10 cellular contexts compared by ENCODE assay signal in the genomic region with DNA sequence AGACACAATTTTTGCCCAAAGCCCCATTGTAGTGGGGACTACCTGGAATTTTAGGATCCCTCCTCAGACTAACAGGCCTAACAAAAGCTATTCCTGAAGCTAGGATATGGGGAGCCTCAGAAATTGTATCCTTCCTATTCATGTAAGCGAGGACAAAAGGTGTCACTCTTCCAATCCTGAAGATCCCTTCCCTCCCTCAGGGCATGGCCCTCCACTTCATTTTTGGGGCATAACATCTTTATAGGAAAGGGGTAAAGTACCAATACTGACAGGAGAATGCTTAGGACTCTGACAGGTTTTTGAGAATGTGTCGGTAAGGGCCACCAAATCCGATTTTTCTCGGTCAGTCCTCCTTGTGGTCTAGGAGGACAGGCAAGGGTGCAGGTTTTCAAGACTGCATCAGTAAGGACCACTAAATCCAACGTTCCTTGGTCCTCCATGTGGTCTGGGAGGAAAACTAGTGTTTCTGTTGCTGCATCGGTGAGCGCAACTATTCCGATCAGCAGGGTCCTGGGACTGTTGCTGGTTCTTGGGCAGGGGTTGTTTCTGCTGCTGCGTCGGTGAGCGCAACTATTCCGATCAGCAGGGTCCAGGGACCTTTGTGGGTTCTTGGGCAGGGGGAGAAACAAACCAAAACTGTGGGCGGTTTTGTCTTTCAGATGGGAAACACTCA. TPM values are rescaled to one million over a fixed set of nuclear protein-coding genes. Genes with fewer than 3 reads are reported as not detected.
DNase-seq lines count a peak whose midpoint lies in the region; ATAC-seq and TF ChIP-seq lines count a peak whose summit lies in the region.
"Not testable (repeated sequence)": the region's sequence is repeated elsewhere in the genome, so short reads cannot be mapped to it uniquely, and the experiment has no call there.
"Had no signal": no experiment of that assay in that cellular context is flagged by ENCODE, and none has a peak within 500 bp of the region (broad histone marks: within the 10 kb centered on the region; RNA-seq: fewer than 3 reads in every experiment).

No MANE protein-coding gene starts in this region.

- not testable (repeated sequence) for H4K20me1 ChIP-seq in smooth muscle cell (ENCODE audit: low read depth)

- H3K27ac ChIP-seq in cardiac muscle cell; smooth muscle cell (ENCODE audit: low read depth): not testable (repeated sequence)

- not testable (repeated sequence) for DNase-seq in H7; T-cell; activated CD8-positive, alpha-beta memory T cell treated with anti-CD3 and anti-CD28 coated beads, Interleukin-2, amount 10 ng/mL, durations not matched to agents 7 days and 5 days; cardiac muscle cell (ENCODE audit: low read depth in 1 of 2, low spot score in 1 of 2); immature natural killer cell; smooth muscle cell (lab: John Stamatoyannopoulos, UW; ENCODE audit: unreplicated experiment)

- H3K9me3 Mint-ChIP-seq in T-cell; activated CD8-positive, alpha-beta memory T cell treated with anti-CD3 and anti-CD28 coated beads, Interleukin-2, amount 10 ng/mL, durations not matched to agents 7 days and 5 days (ENCODE audit: low read depth); immature natural killer cell; nephron: not testable (repeated sequence)
- peaks cover 1 to 17% (median 3%) of the 10 kb centered on the region in 5 experiments for H3K9me3 Mint-ChIP-seq in brain

- H3K27me3 Mint-ChIP-seq in T-cell; activated CD8-positive, alpha-beta memory T cell treated with anti-CD3 and anti-CD28 coated beads, Interleukin-2, amount 10 ng/mL, durations not matched to agents 7 days and 5 days; brain; immature natural killer cell (ENCODE audit: low read depth in 3 of 3): not testable (repeated sequence)
- peaks cover 23% of the 10 kb centered on the region for H3K27me3 Mint-ChIP-seq in nephron (ENCODE audit: low read depth)

- peak overlapping the region; percentile 61 for H3K4me3 ChIP-seq in H7 (ENCODE audit: insufficient read depth, low read depth, low read length)
- peak overlapping the region; percentile 16 for H3K4me3 ChIP-seq in cardiac muscle cell
- peak overlapping the region; percentile 70 for H3K4me3 ChIP-seq in smooth muscle cell

- H3K36me3 ChIP-seq in H7 (replicated peaks; ENCODE audit: control insufficient read depth, insufficient read depth, low read length), result peaks cover 15% of the 10 kb centered on the region
- H3K36me3 ChIP-seq in cardiac muscle cell; smooth muscle cell (ENCODE audit: low read depth): not testable (repeated sequence)

- peak overlapping the region; percentile 92 for H3K4me2 ChIP-seq in smooth muscle cell

- not testable (repeated sequence) for H3K79me2 ChIP-seq in smooth muscle cell (ENCODE audit: low read depth)

- H3K4me3 Mint-ChIP-seq in T-cell (peak overlapping the region in 2 of 3 donors; percentile 76 to 82), brain (peak overlapping the region in 3 of 5 experiments; percentile 75 to 86 (median 79)), immature natural killer cell (peak overlapping the region in 4 of 5 donors; percentile 77 to 84 (median 81)), nephron (peak overlapping the region; percentile 83 to 85 (median 85))
- peak overlapping the region; percentile 73 for H3K4me3 Mint-ChIP-seq in activated CD8-positive, alpha-beta memory T cell treated with anti-CD3 and anti-CD28 coated beads, Interleukin-2, amount 10 ng/mL, durations not matched to agents 7 days and 5 days

- not testable (repeated sequence) for H3F3A ChIP-seq in smooth muscle cell (ENCODE audit: low read depth)

- H2AFZ ChIP-seq in smooth muscle cell (ENCODE audit: low read depth), result peak overlapping the region; percentile 91

- H3K4me1 ChIP-seq in cardiac muscle cell (ENCODE audit: low read depth); smooth muscle cell (ENCODE audit: low read depth): not testable (repeated sequence)

- CTCF ChIA-PET in T-cell (lab: Charles Lee); activated CD8-positive, alpha-beta memory T cell treated with anti-CD3 and anti-CD28 coated beads, Interleukin-2, amount 10 ng/mL, durations not matched to agents 7 days and 5 days (lab: Charles Lee): not testable (repeated sequence)

- H3K36me3 Mint-ChIP-seq in T-cell; activated CD8-positive, alpha-beta memory T cell treated with anti-CD3 and anti-CD28 coated beads, Interleukin-2, amount 10 ng/mL, durations not matched to agents 7 days and 5 days; brain; immature natural killer cell: not testable (repeated sequence)
- peaks cover 31% of the 10 kb centered on the region for H3K36me3 Mint-ChIP-seq in nephron (ENCODE audit: low read depth)

- H3K4me1 Mint-ChIP-seq in T-cell; activated CD8-positive, alpha-beta memory T cell treated with anti-CD3 and anti-CD28 coated beads, Interleukin-2, amount 10 ng/mL, durations not matched to agents 7 days and 5 days; immature natural killer cell; nephron: not testable (repeated sequence)
- H3K4me1 Mint-ChIP-seq in brain, result peaks cover 18% of the 10 kb centered on the region

- not testable (repeated sequence) for H3K9me3 ChIP-seq in cardiac muscle cell (ENCODE audit: low read depth); smooth muscle cell (replicated peaks; ENCODE audit: low read depth)

- not testable (repeated sequence) for TF ChIP-seq CTCF in brain (conservative IDR thresholded peaks at IDR 0.05); cardiac muscle cell (IDR thresholded peaks at IDR 0.05; ENCODE audit: low read depth, low read length); nephron (IDR thresholded peaks at IDR 0.05; ENCODE audit: unreplicated experiment in 3 of 3); smooth muscle cell (IDR thresholded peaks at IDR 0.05; ENCODE audit: borderline replicate concordance, insufficient read depth, poor library complexity, severe bottlenecking)

- H3K9ac ChIP-seq in smooth muscle cell (ENCODE audit: low read depth), result not testable (repeated sequence)

- POLR2A ChIA-PET in T-cell (lab: Charles Lee), result not testable (repeated sequence)

- H3K27ac Mint-ChIP-seq in T-cell; activated CD8-positive, alpha-beta memory T cell treated with anti-CD3 and anti-CD28 coated beads, Interleukin-2, amount 10 ng/mL, durations not matched to agents 7 days and 5 days; brain; immature natural killer cell; nephron: not testable (repeated sequence)

- not testable (repeated sequence) for H3K27me3 ChIP-seq in H7 (ENCODE audit: control insufficient read depth, insufficient read depth, low read length); cardiac muscle cell; smooth muscle cell (ENCODE audit: low read depth)

- WGBS in smooth muscle cell (ENCODE audit: low lambda C conversion rate), result 34% methylated on average over 13 of the region's 13 CpGs

- ATAC-seq in T-cell (replicated peaks in 1 of 4); activated CD8-positive, alpha-beta memory T cell treated with anti-CD3 and anti-CD28 coated beads, Interleukin-2, amount 10 ng/mL, durations not matched to agents 7 days and 5 days: not testable (repeated sequence)

RNA-seq across cellular contexts. Expression of gene A2ML1, which starts 32.9 kb away (rescaled TPM):
- total RNA-seq in H7 (2014; rRNA removed; shearing (Covaris generic)), result 3.9 and 6.1 TPM in 2 replicates
- not detected for total RNA-seq in T-cell
- not detected for total RNA-seq in activated CD8-positive, alpha-beta memory T cell treated with anti-CD3 and anti-CD28 coated beads, Interleukin-2, amount 10 ng/mL, durations not matched to agents 7 days and 5 days
- polyA plus RNA-seq in brain (ENCODE audit: insufficient read depth, low read depth, low replicate concordance), result 1.3 TPM
- 0.04 TPM in 1 of 2 replicates, not detected in the other for total RNA-seq in cardiac muscle cell
- not detected in 2 replicates for polyA plus RNA-seq in cardiac muscle cell
- polyA plus RNA-seq in immature natural killer cell, result not detected
- 10.0 and 12.5 TPM in 2 replicates for total RNA-seq in smooth muscle cell
- 1.5 and 2.4 TPM in 2 replicates for polyA plus RNA-seq in smooth muscle cell
- total RNA-seq: GM12878 had no signal
- polyA plus RNA-seq: A549, GM12878 had no signal

Comparison
In these comparisons a context has a peak if more than half of its experiments do, and no peak if none do; other contexts are left out.
1. H3K4me3 ChIP-seq: peak in every context shown above with its lines; median percentile 70 in smooth muscle cell; 61 in H7; 16 in cardiac muscle cell.